18 cellular contexts compared by ENCODE assay signal in genomic region chr5:32565143-32565542, GRCh38.
"Had no signal": no experiment of that assay in that cellular context is flagged by ENCODE, and none has a peak within 500 bp of the region (broad histone marks: within the 10 kb centered on the region; RNA-seq: fewer than 3 reads in every experiment).

No MANE protein-coding gene starts in this region.

- H3K27ac Mint-ChIP-seq: natural killer cell had no signal

- H3K36me3 Mint-ChIP-seq: natural killer cell had no signal

- H3K27ac ChIP-seq: brain microvascular endothelial cell, coronary artery, esophagus muscularis mucosa, left lung, neutrophil, parathyroid adenoma, tibial artery had no signal

- H3K27me3 ChIP-seq: brain microvascular endothelial cell, esophagus muscularis mucosa, left lung, neutrophil, tibial artery had no signal

- H3K9me3 Mint-ChIP-seq: central memory CD8-positive, alpha-beta T cell; natural killer cell had no signal

- H3K4me1 Mint-ChIP-seq: central memory CD8-positive, alpha-beta T cell; natural killer cell had no signal

- H3K9me3 ChIP-seq: esophagus muscularis mucosa, left lung, neutrophil, tibial artery had no signal

- DNase-seq: activated CD4-positive, alpha-beta T cell treated with anti-CD3 and anti-CD28 coated beads, Interleukin-2, amount 50 U/mL, for 1 hour; activated CD4-positive, CD25-positive, alpha-beta regulatory T cell; activated naive CD4-positive, alpha-beta T cell treated with Interleukin-2 at 50 U/mL for 16 hours; activated T-cell treated with anti-CD3 and anti-CD28 coated beads for 4 hours; anterior cingulate cortex; brain microvascular endothelial cell; left lung; mammary epithelial cell; natural killer cell; retina; stimulated activated CD4-positive, alpha-beta T cell treated with anti-CD3 and anti-CD28 coated beads, Interleukin-12 subunit alpha, Interleukin-12 subunit beta, amount 100 ng/mL, for 4 hours; stimulated activated CD4-positive, alpha-beta T cell treated with anti-CD3 and anti-CD28 coated beads, Interleukin-2, amount 100 ng/mL, for 24 hours; tibial artery had no signal

- H3K4me3 ChIP-seq: coronary artery, esophagus muscularis mucosa, left lung, tibial artery had no signal

- H3K27me3 Mint-ChIP-seq: central memory CD8-positive, alpha-beta T cell had no signal

- H3K36me3 ChIP-seq: brain microvascular endothelial cell, esophagus muscularis mucosa, left lung, neutrophil, tibial artery had no signal

- ATAC-seq: left lung, natural killer cell had no signal

- H3K4me1 ChIP-seq: esophagus muscularis mucosa, left lung, parathyroid adenoma had no signal

- H3K4me3 Mint-ChIP-seq: central memory CD8-positive, alpha-beta T cell; natural killer cell had no signal
